Comparison of ENCODE assay signal across 1 cellular context in genomic region chr15:48358229-48358641, GRCh38.
TF ChIP-seq lines count a peak whose summit lies in the region.

No MANE protein-coding gene starts in this region.

TF ChIP-seq in HCT116, 20 proteins besides CTCF, POLR2A, EP300 and RAD21 (continued from another document):
- TF ChIP-seq REST (IDR thresholded peaks at IDR 0.05; ENCODE audit: low read depth) (no peak), EGR1 (IDR thresholded peaks at IDR 0.05; ENCODE audit: low read depth) (no peak), YY1 (IDR thresholded peaks at IDR 0.05; ENCODE audit: extremely low read depth, insufficient replicate concordance, low read depth, low read length) (no peak), ATF3 (IDR thresholded peaks at IDR 0.05) (no peak), JUND (IDR thresholded peaks at IDR 0.05) (no peak), SP1 (IDR thresholded peaks at IDR 0.05; ENCODE audit: low read depth) (no peak), ZNF274 (IDR thresholded peaks at IDR 0.05; ENCODE audit: low read depth, low read length) (no peak), POLR2AphosphoS5 (IDR thresholded peaks at IDR 0.05; ENCODE audit: low read depth, low read length) (no peak), TCF7L2 (IDR thresholded peaks at IDR 0.05; ENCODE audit: borderline replicate concordance, extremely low read depth, insufficient read depth, insufficient read length) (no peak), ELF1 (IDR thresholded peaks at IDR 0.05; ENCODE audit: borderline replicate concordance, low read depth) (no peak)
